Comparison of ENCODE assay signal across 1 cellular context in genomic region chr10:96840841-96841518, GRCh38.
TF ChIP-seq lines count a peak whose summit lies in the region.

No MANE protein-coding gene starts in this region.

TF ChIP-seq in K562, 482 proteins besides CTCF, POLR2A, EP300 and RAD21 (continued from another document):
- TF ChIP-seq ZNF318 (IDR thresholded peaks at IDR 0.05; ENCODE audit: borderline replicate concordance in 1 of 2, low read depth in 1 of 2) (0 out of 4 replicates have a peak, but pooled peaks of 1 of the 2 experiments have one; percentile 31), NRF1 (conservative IDR thresholded peaks at IDR 0.05 in 1 of 2, IDR thresholded peaks at IDR 0.05 in 1 of 2) (no peak; a peak in 1 of 4 replicates), BCOR (IDR thresholded peaks at IDR 0.05) (no peak), SP2 (IDR thresholded peaks at IDR 0.05; ENCODE audit: extremely low read depth, low read depth, low read length, poor library complexity, severe bottlenecking) (no peak), RCOR1 (IDR thresholded peaks at IDR 0.05; ENCODE audit: borderline replicate concordance in 1 of 2, low read depth in 2 of 2, low read length in 2 of 2) (peak in 1 of 2 experiments; percentile 76; a peak in 1 of 4 replicates), GMEB1 (CRISPR knock-in tag; IDR thresholded peaks at IDR 0.05) (no peak), NEUROD1 (IDR thresholded peaks at IDR 0.05; ENCODE audit: borderline replicate concordance, low read depth, low read length, partially characterized antibody) (no peak), MIER1 (IDR thresholded peaks at IDR 0.05; ENCODE audit: low read depth) (no peak), FOXK2 (conservative IDR thresholded peaks at IDR 0.05 in 1 of 2, IDR thresholded peaks at IDR 0.05 in 1 of 2; ENCODE audit: low read depth in 2 of 2) (0 out of 4 replicates have a peak, but pooled peaks have one; percentile 38 to 44), HOXB6 (CRISPR knock-in tag; IDR thresholded peaks at IDR 0.05; ENCODE audit: borderline replicate concordance) (no peak), SMARCC2 (IDR thresholded peaks at IDR 0.05; ENCODE audit: low read depth) (peak; percentile 81), LEF1 (IDR thresholded peaks at IDR 0.05) (peak; percentile 49; the same call in 1 of the 2 replicates), RFX7 (CRISPR knock-in tag; IDR thresholded peaks at IDR 0.05) (no peak), CTBP1 (IDR thresholded peaks at IDR 0.05; ENCODE audit: borderline replicate concordance) (peak; percentile 84), FOXA3 (CRISPR knock-in tag; conservative IDR thresholded peaks at IDR 0.05 in 1 of 2, IDR thresholded peaks at IDR 0.05 in 1 of 2) (peak; percentile 16 to 80; a peak in 1 of 4 replicates), ZNF134 (CRISPR knock-in tag; conservative IDR thresholded peaks at IDR 0.05) (no peak), SPI1 (IDR thresholded peaks at IDR 0.05; ENCODE audit: borderline replicate concordance, low read depth, low read length) (no peak), ZNF778 (CRISPR knock-in tag; IDR thresholded peaks at IDR 0.05) (no peak), FOXM1 (IDR thresholded peaks at IDR 0.05; ENCODE audit: low read depth) (no peak), FOXM1 (CRISPR knock-in tag; IDR thresholded peaks at IDR 0.05; ENCODE audit: low read depth) (no peak), U2AF1 (optimal IDR thresholded peaks at IDR 0.05; ENCODE audit: low read depth, low read length) (no peak), ATF1 (CRISPR knock-in tag; IDR thresholded peaks at IDR 0.05) (no peak), ATF1 (tag; IDR thresholded peaks at IDR 0.05) (no peak), VEZF1 (CRISPR knock-in tag; IDR thresholded peaks at IDR 0.05) (no peak), CREM (IDR thresholded peaks at IDR 0.05; ENCODE audit: low read depth) (0 out of 2 replicates have a peak, but pooled peaks have one; percentile 49), ZBTB7A (IDR thresholded peaks at IDR 0.05; ENCODE audit: borderline replicate concordance, control insufficient read depth, low read depth, low read length) (peak; percentile 51; the same call in 1 of the 2 replicates), DPF2 (IDR thresholded peaks at IDR 0.05) (peak; percentile 88), ZBTB17 (CRISPR knock-in tag; IDR thresholded peaks at IDR 0.05) (no peak), CTCFL (IDR thresholded peaks at IDR 0.05; ENCODE audit: borderline replicate concordance, insufficient read depth, low read depth, low read length, poor library complexity, severe bottlenecking) (no peak), SRSF3 (IDR thresholded peaks at IDR 0.05; ENCODE audit: insufficient read depth, low read length) (no peak), ZNF253 (CRISPR knock-in tag; conservative IDR thresholded peaks at IDR 0.05) (no peak), ESRRA (IDR thresholded peaks at IDR 0.05; ENCODE audit: borderline replicate concordance, low read depth) (peak; percentile 30; the same call in 1 of the 2 replicates), SMARCA4 (IDR thresholded peaks at IDR 0.05) (peak; percentile 86), NBN (IDR thresholded peaks at IDR 0.05; ENCODE audit: low read depth) (peak; percentile 77; the same call in 1 of the 2 replicates), CEBPG (CRISPR knock-in tag; IDR thresholded peaks at IDR 0.05) (peak; percentile 96), CEBPG (tag; conservative IDR thresholded peaks at IDR 0.05 in 1 of 2, IDR thresholded peaks at IDR 0.05 in 1 of 2) (peak; percentile 79 to 93)
- TF ChIP-seq, protein P1, sequence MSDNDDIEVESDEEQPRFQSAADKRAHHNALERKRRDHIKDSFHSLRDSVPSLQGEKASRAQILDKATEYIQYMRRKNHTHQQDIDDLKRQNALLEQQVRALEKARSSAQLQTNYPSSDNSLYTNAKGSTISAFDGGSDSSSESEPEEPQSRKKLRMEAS (CRISPR knock-in tag; IDR thresholded peaks at IDR 0.05) = no peak
- TF ChIP-seq, protein P2, sequence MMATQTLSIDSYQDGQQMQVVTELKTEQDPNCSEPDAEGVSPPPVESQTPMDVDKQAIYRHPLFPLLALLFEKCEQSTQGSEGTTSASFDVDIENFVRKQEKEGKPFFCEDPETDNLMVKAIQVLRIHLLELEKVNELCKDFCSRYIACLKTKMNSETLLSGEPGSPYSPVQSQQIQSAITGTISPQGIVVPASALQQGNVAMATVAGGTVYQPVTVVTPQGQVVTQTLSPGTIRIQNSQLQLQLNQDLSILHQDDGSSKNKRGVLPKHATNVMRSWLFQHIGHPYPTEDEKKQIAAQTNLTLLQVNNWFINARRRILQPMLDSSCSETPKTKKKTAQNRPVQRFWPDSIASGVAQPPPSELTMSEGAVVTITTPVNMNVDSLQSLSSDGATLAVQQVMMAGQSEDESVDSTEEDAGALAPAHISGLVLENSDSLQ (IDR thresholded peaks at IDR 0.05) = peak; percentile 41; the same call in 1 of the 2 replicates
- TF ChIP-seq, protein P3, sequence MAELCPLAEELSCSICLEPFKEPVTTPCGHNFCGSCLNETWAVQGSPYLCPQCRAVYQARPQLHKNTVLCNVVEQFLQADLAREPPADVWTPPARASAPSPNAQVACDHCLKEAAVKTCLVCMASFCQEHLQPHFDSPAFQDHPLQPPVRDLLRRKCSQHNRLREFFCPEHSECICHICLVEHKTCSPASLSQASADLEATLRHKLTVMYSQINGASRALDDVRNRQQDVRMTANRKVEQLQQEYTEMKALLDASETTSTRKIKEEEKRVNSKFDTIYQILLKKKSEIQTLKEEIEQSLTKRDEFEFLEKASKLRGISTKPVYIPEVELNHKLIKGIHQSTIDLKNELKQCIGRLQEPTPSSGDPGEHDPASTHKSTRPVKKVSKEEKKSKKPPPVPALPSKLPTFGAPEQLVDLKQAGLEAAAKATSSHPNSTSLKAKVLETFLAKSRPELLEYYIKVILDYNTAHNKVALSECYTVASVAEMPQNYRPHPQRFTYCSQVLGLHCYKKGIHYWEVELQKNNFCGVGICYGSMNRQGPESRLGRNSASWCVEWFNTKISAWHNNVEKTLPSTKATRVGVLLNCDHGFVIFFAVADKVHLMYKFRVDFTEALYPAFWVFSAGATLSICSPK (IDR thresholded peaks at IDR 0.05; ENCODE audit: borderline replicate concordance) = no peak
- TF ChIP-seq, protein P4, sequence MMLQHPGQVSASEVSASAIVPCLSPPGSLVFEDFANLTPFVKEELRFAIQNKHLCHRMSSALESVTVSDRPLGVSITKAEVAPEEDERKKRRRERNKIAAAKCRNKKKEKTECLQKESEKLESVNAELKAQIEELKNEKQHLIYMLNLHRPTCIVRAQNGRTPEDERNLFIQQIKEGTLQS (IDR thresholded peaks at IDR 0.05) = peak; percentile 99
- TF ChIP-seq, protein P4 (CRISPR knock-in tag; conservative IDR thresholded peaks at IDR 0.05) = peak; percentile 76; the same call in 1 of the 2 replicates
